17 cellular contexts compared by ENCODE assay signal in the genomic region with DNA sequence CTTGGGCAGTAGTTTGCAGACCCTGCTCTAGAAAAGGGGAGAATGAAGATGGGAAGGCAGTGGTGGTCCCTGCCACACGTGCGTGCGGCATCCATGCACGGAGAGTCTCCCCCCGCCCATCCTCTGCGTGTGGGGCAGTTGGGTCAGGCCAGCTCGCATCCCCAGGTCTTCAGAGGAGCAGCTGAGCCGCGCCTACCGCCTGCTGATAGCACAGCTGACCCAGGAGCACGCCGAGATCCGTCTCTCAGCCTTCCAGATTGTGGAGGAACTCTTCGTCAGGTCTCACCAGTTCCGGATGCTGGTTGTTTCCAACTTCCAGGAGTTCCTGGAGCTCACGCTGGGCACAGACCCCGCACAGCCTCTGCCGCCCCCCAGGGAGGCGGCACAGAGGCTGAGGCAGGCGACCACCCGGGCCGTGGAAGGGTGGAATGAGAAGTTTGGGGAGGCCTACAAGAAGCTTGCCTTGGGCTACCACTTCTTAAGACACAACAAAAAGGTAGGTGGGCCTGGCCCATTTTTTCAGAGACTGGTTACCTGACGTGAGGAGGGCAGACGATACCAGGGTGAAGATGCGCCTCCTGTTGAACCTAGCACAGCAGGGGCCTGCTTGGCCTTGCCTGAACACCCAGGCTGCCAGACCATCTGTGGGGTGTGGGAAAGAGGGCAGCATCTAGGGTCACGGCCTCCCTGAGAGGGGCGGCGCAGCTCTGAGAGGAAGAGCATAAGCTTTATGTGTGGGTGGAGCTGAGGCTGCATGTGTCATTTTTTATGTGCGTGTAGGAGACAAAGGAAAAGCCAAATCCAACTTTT. TPM values are rescaled to one million over a fixed set of nuclear protein-coding genes. Genes with fewer than 3 reads are reported as not detected.
DNase-seq lines count a peak whose midpoint lies in the region; ATAC-seq and TF ChIP-seq lines count a peak whose summit lies in the region.
"Had no signal": no experiment of that assay in that cellular context is flagged by ENCODE, and none has a peak within 500 bp of the region (broad histone marks: within the 10 kb centered on the region; RNA-seq: fewer than 3 reads in every experiment).

No MANE protein-coding gene starts in this region.

- ATAC-seq in stimulated activated naive CD8-positive, alpha-beta T cell treated with anti-CD3 and anti-CD28 coated beads, Interleukin-15, amount 100 ng/mL, for 72 hours, result no peak
- ATAC-seq in gastroesophageal sphincter (no peak), GM19324 (IDR thresholded peaks at IDR 0.05; ENCODE audit: low FRiP score, unreplicated experiment) (no peak)
- ATAC-seq: activated CD4-positive, CD25-positive, alpha-beta regulatory T cell treated with anti-CD3 and anti-CD28 coated beads, Interleukin-2, amount 50 U/mL, for 24 hours; GM12878 had no signal

- no peak for TF ChIP-seq EP300 in gastroesophageal sphincter (IDR thresholded peaks at IDR 0.05)

- TF ChIP-seq CTCF in VCaP (conservative IDR thresholded peaks at IDR 0.05), result no peak
- TF ChIP-seq CTCF in gastroesophageal sphincter (IDR thresholded peaks at IDR 0.05), result no peak

- no peaks in the 10 kb centered on the region for H3K27me3 Mint-ChIP-seq in stimulated activated naive CD8-positive, alpha-beta T cell treated with anti-CD3 and anti-CD28 coated beads, Interleukin-15, Interleukin-2, amounts not matched to agents 100 ng/mL and 50 ng/mL, for 24 hours
- no peaks in the 10 kb centered on the region for H3K27me3 Mint-ChIP-seq in stimulated activated naive CD8-positive, alpha-beta T cell treated with anti-CD3 and anti-CD28 coated beads, Interleukin-15, amount 100 ng/mL, for 72 hours

- no peak overlapping the region for H3K4me3 Mint-ChIP-seq in stimulated activated naive CD8-positive, alpha-beta T cell treated with anti-CD3 and anti-CD28 coated beads, Interleukin-15, Interleukin-2, amounts not matched to agents 100 ng/mL and 50 ng/mL, for 24 hours
- no peak overlapping the region for H3K4me3 Mint-ChIP-seq in stimulated activated naive CD8-positive, alpha-beta T cell treated with anti-CD3 and anti-CD28 coated beads, Interleukin-15, amount 100 ng/mL, for 72 hours

- WGBS in gastroesophageal sphincter (ENCODE audit: low coverage in 1 of 2), 2 donors, result 92% methylated on average over 5 of the region's 29 CpGs; no CpG with 5 or more reads in 1 of the 2 donors

- no peak overlapping the region for H3K4me3 ChIP-seq in gastroesophageal sphincter

- H3K36me3 ChIP-seq in gastroesophageal sphincter, result peaks cover 0 to 41% of the 10 kb centered on the region in 2 donors

- no peaks in the 10 kb centered on the region for H3K9me3 Mint-ChIP-seq in stimulated activated naive CD8-positive, alpha-beta T cell treated with anti-CD3 and anti-CD28 coated beads, Interleukin-15, Interleukin-2, amounts not matched to agents 100 ng/mL and 50 ng/mL, for 24 hours
- H3K9me3 Mint-ChIP-seq in stimulated activated naive CD8-positive, alpha-beta T cell treated with anti-CD3 and anti-CD28 coated beads, Interleukin-15, amount 100 ng/mL, for 72 hours, result no peaks in the 10 kb centered on the region

- H3K4me1 ChIP-seq in gastroesophageal sphincter, result peaks cover 0 to 56% (median 26%) of the 10 kb centered on the region in 3 donors

- peak overlapping the region; percentile 97 for H3K27ac ChIP-seq in VCaP
- H3K27ac ChIP-seq in gastroesophageal sphincter, result peak overlapping the region in 3 of 4 donors; percentile 11 to 96 (median 20)

- no peaks in the 10 kb centered on the region for H3K27me3 ChIP-seq in gastroesophageal sphincter

- no peak for DNase-seq in stimulated activated naive CD8-positive, alpha-beta T cell treated with anti-CD3 and anti-CD28 coated beads, Interleukin-15, amount 100 ng/mL, for 72 hours
- DNase-seq in stimulated activated CD4-positive, alpha-beta T cell treated with anti-CD3 and anti-CD28 coated beads, Interleukin-1b, Interleukin-23, amount 100 ng/mL, for 48 hours, result no peak
- no peak for DNase-seq in NCI-H510A (lab: John Stamatoyannopoulos, UW)
- DNase-seq: activated effector memory CD4-positive, alpha-beta T cell treated with anti-CD3 and anti-CD28 coated beads, Interleukin-2, amount 50 U/mL, for 16 hours; central memory CD4-positive, alpha-beta T cell; EL; NCI-H1048; NCI-H2171; stimulated activated CD8-positive, alpha-beta memory T cell treated with anti-CD3 and anti-CD28 coated beads, Interleukin-4, amount 100 ng/mL, for 48 hours had no signal

- H3K27ac Mint-ChIP-seq in stimulated activated naive CD8-positive, alpha-beta T cell treated with anti-CD3 and anti-CD28 coated beads, Interleukin-15, Interleukin-2, amounts not matched to agents 100 ng/mL and 50 ng/mL, for 24 hours, result peak overlapping the region; percentile 61
- H3K27ac Mint-ChIP-seq in stimulated activated naive CD8-positive, alpha-beta T cell treated with anti-CD3 and anti-CD28 coated beads, Interleukin-15, amount 100 ng/mL, for 72 hours, result no peak overlapping the region

- no peak for TF ChIP-seq POLR2A in gastroesophageal sphincter (IDR thresholded peaks at IDR 0.05)

- H3K4me1 Mint-ChIP-seq in stimulated activated naive CD8-positive, alpha-beta T cell treated with anti-CD3 and anti-CD28 coated beads, Interleukin-15, Interleukin-2, amounts not matched to agents 100 ng/mL and 50 ng/mL, for 24 hours (ENCODE audit: low read depth), result peaks cover 40% of the 10 kb centered on the region
- peaks cover 54% of the 10 kb centered on the region for H3K4me1 Mint-ChIP-seq in stimulated activated naive CD8-positive, alpha-beta T cell treated with anti-CD3 and anti-CD28 coated beads, Interleukin-15, amount 100 ng/mL, for 72 hours

- H3K9me3 ChIP-seq in gastroesophageal sphincter, result no peaks in the 10 kb centered on the region

- peaks cover 5% of the 10 kb centered on the region for H3K36me3 Mint-ChIP-seq in stimulated activated naive CD8-positive, alpha-beta T cell treated with anti-CD3 and anti-CD28 coated beads, Interleukin-15, Interleukin-2, amounts not matched to agents 100 ng/mL and 50 ng/mL, for 24 hours (ENCODE audit: low read depth)

RNA-seq across cellular contexts. Expression of a gene that starts 2.6 kb away (rescaled TPM):
- total RNA-seq in gastroesophageal sphincter, result 10 to 100 TPM in 2 of 4 donors, 1 to 10 TPM in 2; 3.1 to 24.1 (median 9.9) TPM

RNA-seq across cellular contexts. Expression of a gene that starts 56.7 kb away (rescaled TPM):
- not detected for total RNA-seq in gastroesophageal sphincter
- total RNA-seq: GM12878, kidney epithelial cell, ureter had no signal

RNA-seq across cellular contexts. Expression of a gene that starts 59.9 kb away (rescaled TPM):
- 10 to 100 TPM; 47.2 to 62.1 (median 53.9) TPM for total RNA-seq in gastroesophageal sphincter
